ENCODE assay signal across 8 cellular contexts in genomic region chr5:119427623-119428022, GRCh38. TPM values are rescaled to one million over a fixed set of nuclear protein-coding genes. Genes with fewer than 3 reads are reported as not detected.
DNase-seq lines count a peak whose midpoint lies in the region; ATAC-seq and TF ChIP-seq lines count a peak whose summit lies in the region.
"Not testable (repeated sequence)": the region's sequence is repeated elsewhere in the genome, so short reads cannot be mapped to it uniquely, and the experiment has no call there.

No MANE protein-coding gene starts in this region.

- H3K4me1 ChIP-seq in lower lobe of right lung: peaks cover 15% of the 10 kb centered on the region

- not testable (repeated sequence) for H3K36me3 ChIP-seq in lower lobe of right lung

- not testable (repeated sequence) for H3K27me3 Mint-ChIP-seq in activated B cell treated with CpG ODN at 0.5 μM for 24 hours, progenitor cell of endocrine pancreas

- H3K27ac ChIP-seq in lower lobe of right lung: peak overlapping the region; percentile 44

- not testable (repeated sequence) for H3K27me3 ChIP-seq in lower lobe of right lung (ENCODE audit: low read depth)

- peak; percentile 59 to 62 for DNase-seq in AML-193 (lab: John Stamatoyannopoulos, UW)
- peak; percentile 61 for DNase-seq in KBM-7
- peak; percentile 10 for DNase-seq in NCI-H69 (lab: John Stamatoyannopoulos, UW)
- peak; percentile 79 for DNase-seq in SIG-M5 treated with dmso at 0.1 percent for 504 hours (lab: John Stamatoyannopoulos, UW; ENCODE audit: unreplicated experiment)
- DNase-seq in activated B cell treated with CpG ODN at 0.5 μM for 24 hours; lower lobe of right lung; progenitor cell of endocrine pancreas (ENCODE audit: low spot score, unreplicated experiment): not testable (repeated sequence)
- peak; percentile 29 to 49 for DNase-seq in erythroblast (lab: John Stamatoyannopoulos, UW)

- not testable (repeated sequence) for H3K9me3 Mint-ChIP-seq in activated B cell treated with CpG ODN at 0.5 μM for 24 hours; progenitor cell of endocrine pancreas (ENCODE audit: low read depth)

- not testable (repeated sequence) for H3K9me3 ChIP-seq in lower lobe of right lung

- peaks cover 29% of the 10 kb centered on the region for H3K4me1 Mint-ChIP-seq in activated B cell treated with CpG ODN at 0.5 μM for 24 hours
- H3K4me1 Mint-ChIP-seq in progenitor cell of endocrine pancreas (ENCODE audit: low read depth): peaks cover 14% of the 10 kb centered on the region

- not testable (repeated sequence) for H3K27ac Mint-ChIP-seq in activated B cell treated with CpG ODN at 0.5 μM for 24 hours
- peak overlapping the region; percentile 47 for H3K27ac Mint-ChIP-seq in progenitor cell of endocrine pancreas

- H3K4me3 Mint-ChIP-seq in activated B cell treated with CpG ODN at 0.5 μM for 24 hours: peak overlapping the region; percentile 5
- not testable (repeated sequence) for H3K4me3 Mint-ChIP-seq in progenitor cell of endocrine pancreas (ENCODE audit: low read depth)

- not testable (repeated sequence) for TF ChIP-seq POLR2A in erythroblast (IDR thresholded peaks at IDR 0.05; ENCODE audit: low read length)

- POLR2A ChIA-PET in activated B cell treated with CpG ODN at 0.5 μM for 24 hours (lab: Charles Lee): not testable (repeated sequence)

- H3K36me3 Mint-ChIP-seq in activated B cell treated with CpG ODN at 0.5 μM for 24 hours (ENCODE audit: low read depth); progenitor cell of endocrine pancreas (ENCODE audit: insufficient read depth): not testable (repeated sequence)

- H3K4me3 ChIP-seq in lower lobe of right lung: not testable (repeated sequence)

- in situ Hi-C loops in KBM-7 (cut with MboI; ENCODE audit: low pct_unique_long_range_greater_than_20kb, low sequenced_read_pairs): not testable (repeated sequence)

- CTCF ChIA-PET in activated B cell treated with CpG ODN at 0.5 μM for 24 hours (lab: Charles Lee): not testable (repeated sequence)

- intact Hi-C loops in activated B cell treated with CpG ODN at 0.5 μM for 24 hours (cut with micrococcal nuclease); lower lobe of right lung (cut with DNase I): not testable (repeated sequence)

- TF ChIP-seq CTCF in activated B cell treated with CpG ODN at 0.5 μM for 24 hours (IDR thresholded peaks at IDR 0.05); lower lobe of right lung (IDR thresholded peaks at IDR 0.05); progenitor cell of endocrine pancreas (IDR thresholded peaks at IDR 0.05; ENCODE audit: unreplicated experiment): not testable (repeated sequence)

- ATAC-seq in activated B cell treated with CpG ODN at 0.5 μM for 24 hours (ENCODE audit: low read depth): not testable (repeated sequence)
- peak in 1 of 2 donors; percentile 63 for ATAC-seq in lower lobe of right lung

RNA-seq across cellular contexts. Expression of gene HSD17B4, which starts 24.7 kb away (rescaled TPM):
- 106 and 130 TPM in 2 replicates for total RNA-seq in activated B cell treated with CpG ODN at 0.5 μM for 24 hours
- 364 TPM for total RNA-seq in lower lobe of right lung
- total RNA-seq in progenitor cell of endocrine pancreas: 248 and 285 TPM in 2 replicates
